In genomic region chr10:34993782-34994181, GRCh38 we compare ENCODE assay signal across 20 cellular contexts.
DNase-seq lines count a peak whose midpoint lies in the region; ATAC-seq and TF ChIP-seq lines count a peak whose summit lies in the region.
"Had no signal": no experiment of that assay in that cellular context is flagged by ENCODE, and none has a peak within 500 bp of the region (broad histone marks: within the 10 kb centered on the region; RNA-seq: fewer than 3 reads in every experiment).

No MANE protein-coding gene starts in this region.

- H2BK120ac ChIP-seq in mesenchymal stem cell (ENCODE audit: low read depth, low read length): no peak overlapping the region

- H3K4ac ChIP-seq in mesenchymal stem cell (ENCODE audit: low read depth in 1 of 2, low read length in 2 of 2): no peak overlapping the region

- H3K4me3 ChIP-seq in HUES64 (ENCODE audit: low read length): no peak overlapping the region
- no peak overlapping the region for H3K4me3 ChIP-seq in RWPE2 (ENCODE audit: severe bottlenecking)
- no peak overlapping the region for H3K4me3 ChIP-seq in mesenchymal stem cell (ENCODE audit: insufficient read depth in 1 of 2, low read depth in 1 of 2, low read length in 2 of 2)
- no peak overlapping the region for H3K4me3 ChIP-seq in spleen
- H3K4me3 ChIP-seq: A549, HAP-1, SJSA1 had no signal

- H3K18ac ChIP-seq in mesenchymal stem cell (ENCODE audit: low read depth in 1 of 2, low read length in 2 of 2): no peak overlapping the region

- TF ChIP-seq CTCF in RWPE2 (IDR thresholded peaks at IDR 0.05; ENCODE audit: poor library complexity, severe bottlenecking) (no peak), spleen (IDR thresholded peaks at IDR 0.05 in 8 of 11, conservative IDR thresholded peaks at IDR 0.05 in 3 of 11) (no peak)

- H3K4me1 ChIP-seq in HUES64 (ENCODE audit: insufficient read depth, low read length) (peaks cover 17% of the 10 kb centered on the region; the same call in 1 of the 2 replicates), RWPE2 (ENCODE audit: insufficient read depth, poor library complexity, severe bottlenecking) (peaks cover 38% of the 10 kb centered on the region), mesenchymal stem cell (ENCODE audit: control insufficient read depth, insufficient read depth, low read depth, low read length) (peaks cover 9% of the 10 kb centered on the region), spleen (peaks cover 0 to 27% (median 3%) of the 10 kb centered on the region in 6 donors)
- H3K4me1 ChIP-seq: HAP-1 had no signal

- no peak overlapping the region for H2AFZ ChIP-seq in mesenchymal stem cell (ENCODE audit: low read depth, low read length)

- no peak for ATAC-seq in activated naive CD4-positive, alpha-beta T cell treated with anti-CD3 and anti-CD28 coated beads, Interleukin-2, amount 50 U/mL, for 72 hours
- ATAC-seq in RWPE2 (ENCODE audit: low read depth): no peak

- no peak overlapping the region for H3K14ac ChIP-seq in mesenchymal stem cell (ENCODE audit: low read length in 2 of 2)

- no peak overlapping the region for H2BK5ac ChIP-seq in mesenchymal stem cell (ENCODE audit: low read depth, low read length, poor library complexity, severe bottlenecking)

- H3K79me1 ChIP-seq in mesenchymal stem cell (replicated peaks; ENCODE audit: low read length, poor library complexity, severe bottlenecking): no peaks in the 10 kb centered on the region

- no peak overlapping the region for H4K91ac ChIP-seq in mesenchymal stem cell (ENCODE audit: low read length)

- no peak overlapping the region for H4K8ac ChIP-seq in mesenchymal stem cell (ENCODE audit: low read length)

- no peak overlapping the region for H3K4me2 ChIP-seq in mesenchymal stem cell (ENCODE audit: low read length, poor library complexity, severe bottlenecking)

- H3K27ac ChIP-seq in HUES64 (ENCODE audit: low read depth, low read length): peak overlapping the region; percentile 12; the same call in 1 of the 2 replicates
- H3K27ac ChIP-seq in RWPE2 (ENCODE audit: poor library complexity, severe bottlenecking): peak overlapping the region; percentile 67
- no peak overlapping the region for H3K27ac ChIP-seq in mesenchymal stem cell (ENCODE audit: low read length, poor library complexity, severe bottlenecking)
- H3K27ac ChIP-seq in spleen: no peak overlapping the region
- H3K27ac ChIP-seq: HL-60, SJSA1 had no signal

- DNase-seq in activated naive CD4-positive, alpha-beta T cell treated with anti-CD3 and anti-CD28 coated beads, Interleukin-2, amount 50 U/mL, for 72 hours (ENCODE audit: low spot score in 2 of 2): no peak
- no peak for DNase-seq in activated naive CD4-positive, alpha-beta T cell (lab: John Stamatoyannopoulos, UW)
- DNase-seq in RWPE2 (ENCODE audit: low spot score): no peak
- no peak for DNase-seq in mesenchymal stem cell
- DNase-seq in T-helper 9 cell: no peak
- DNase-seq in spleen: no peak
- DNase-seq: GF-D8, Kasumi-1, NCI-H1105, NCI-H2081, NCI-H2171 treated with DMSO at 0.1 percent for 48 hours, NCI-H446, NCI-H69, OCI-M1 had no signal

- intact Hi-C loops in spleen (cut with DNase I; ENCODE audit: low total_unique reads): no loop called here

- H3K27ac Mint-ChIP-seq in activated naive CD4-positive, alpha-beta T cell treated with anti-CD3 and anti-CD28 coated beads, Interleukin-2, amount 50 U/mL, for 72 hours: peak overlapping the region; percentile 84 to 87

- no peaks in the 10 kb centered on the region for H3K9me3 Mint-ChIP-seq in activated naive CD4-positive, alpha-beta T cell treated with anti-CD3 and anti-CD28 coated beads, Interleukin-2, amount 50 U/mL, for 72 hours
- H3K9me3 Mint-ChIP-seq: CD4-positive, alpha-beta memory T cell had no signal

- no peak overlapping the region for H2BK12ac ChIP-seq in mesenchymal stem cell (ENCODE audit: low read length in 2 of 2)

- no peaks in the 10 kb centered on the region for H3K27me3 ChIP-seq in HUES64 (ENCODE audit: insufficient read depth, low read length)
- no peaks in the 10 kb centered on the region for H3K27me3 ChIP-seq in RWPE2 (ENCODE audit: insufficient read depth, poor library complexity, severe bottlenecking)
- no peaks in the 10 kb centered on the region for H3K27me3 ChIP-seq in mesenchymal stem cell (ENCODE audit: control insufficient read depth in 1 of 2, insufficient read depth in 1 of 2, low read length in 2 of 2)
- H3K27me3 ChIP-seq in spleen (replicated peaks in 1 of 7): no peaks in the 10 kb centered on the region
- H3K27me3 ChIP-seq: SJSA1 had no signal

- H3K9me3 ChIP-seq in HUES64 (ENCODE audit: insufficient read depth, low read depth, low read length) (no peaks in the 10 kb centered on the region), RWPE2 (ENCODE audit: severe bottlenecking) (no peaks in the 10 kb centered on the region), mesenchymal stem cell (ENCODE audit: control insufficient read depth, low read length) (no peaks in the 10 kb centered on the region), spleen (no peaks in the 10 kb centered on the region)
- H3K9me3 ChIP-seq: A549, HAP-1, SJSA1 had no signal

- peak overlapping the region; percentile 6 for H2AK5ac ChIP-seq in mesenchymal stem cell (ENCODE audit: low read length, severe bottlenecking)

- H2BK15ac ChIP-seq in mesenchymal stem cell (ENCODE audit: low read depth, poor library complexity, severe bottlenecking): no peak overlapping the region

- TF ChIP-seq POLR2A in spleen (IDR thresholded peaks at IDR 0.05): no peak

- H3K36me3 ChIP-seq in HUES64 (ENCODE audit: insufficient read depth, low read length) (no peaks in the 10 kb centered on the region), RWPE2 (ENCODE audit: low read depth) (no peaks in the 10 kb centered on the region), mesenchymal stem cell (ENCODE audit: control insufficient read depth in 1 of 2, insufficient read depth in 2 of 2, low read depth in 1 of 2, low read length in 2 of 2) (no peaks in the 10 kb centered on the region), spleen (no peaks in the 10 kb centered on the region)
- H3K36me3 ChIP-seq: HAP-1, SJSA1 had no signal

- H3K9ac ChIP-seq in HUES64 (ENCODE audit: low read depth, low read length) (no peak overlapping the region), mesenchymal stem cell (ENCODE audit: low read length) (no peak overlapping the region)

- H3K36me3 Mint-ChIP-seq in activated naive CD4-positive, alpha-beta T cell treated with anti-CD3 and anti-CD28 coated beads, Interleukin-2, amount 50 U/mL, for 72 hours: no peaks in the 10 kb centered on the region
- H3K36me3 Mint-ChIP-seq: CD4-positive, alpha-beta memory T cell had no signal

- WGBS in HUES64: 93% methylated on average over 1 of the region's 1 CpG
- WGBS in mesenchymal stem cell: 94% methylated on average over 1 of the region's 1 CpG
- 76 to 95% (median 79%) methylated on average over 1 of the region's 1 CpG for WGBS in spleen, 5 donors

- no peak overlapping the region for H3K23ac ChIP-seq in mesenchymal stem cell (ENCODE audit: low read length in 2 of 2)

Comparison
In these comparisons a context has a peak if more than half of its experiments do, and no peak if none do; other contexts are left out.
1. H3K27ac ChIP-seq: peak in HUES64 (single experiment) and RWPE2 (single experiment); none in mesenchymal stem cell (single experiment) and spleen (0 of 8).